9 cellular contexts compared by ENCODE assay signal in the genomic region with DNA sequence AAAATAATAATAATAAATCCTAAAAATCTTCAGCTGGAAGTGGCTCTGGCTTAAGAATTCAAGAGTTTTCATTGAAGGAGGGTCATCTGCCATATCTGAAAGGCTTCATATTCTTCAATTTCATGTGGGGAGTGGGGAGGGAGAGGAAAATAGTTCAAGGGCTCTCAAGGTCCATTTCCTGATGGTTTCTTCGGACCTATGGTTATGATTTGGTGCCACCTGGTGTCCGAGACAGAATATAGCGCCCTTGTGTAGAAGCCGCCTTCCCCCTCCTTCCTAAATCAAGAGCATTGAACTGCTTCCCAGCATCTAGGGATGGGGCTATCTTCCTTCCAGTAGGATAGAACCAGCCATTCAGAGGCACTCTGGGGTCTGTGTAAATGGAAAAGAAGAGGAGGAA. TPM values are rescaled to one million over a fixed set of nuclear protein-coding genes. Genes with fewer than 3 reads are reported as not detected.
DNase-seq lines count a peak whose midpoint lies in the region; ATAC-seq lines count a peak whose summit lies in the region.
"Had no signal": no experiment of that assay in that cellular context is flagged by ENCODE, and none has a peak within 500 bp of the region (broad histone marks: within the 10 kb centered on the region; RNA-seq: fewer than 3 reads in every experiment).

No MANE protein-coding gene starts in this region.

- no peaks in the 10 kb centered on the region for H3K9me3 ChIP-seq in NT2/D1 (ENCODE audit: insufficient read depth, low read length)

- no peaks in the 10 kb centered on the region for H3K27me3 ChIP-seq in NT2/D1 (ENCODE audit: insufficient read depth, insufficient read length)

- no peak overlapping the region for H3K9ac ChIP-seq in NT2/D1 (ENCODE audit: insufficient read length, low read depth)

- H3K4me3 ChIP-seq in NT2/D1 (ENCODE audit: insufficient read length, low read depth) = no peak overlapping the region

- DNase-seq in DMS53 treated with DMSO at 0.1 percent for 48 hours (lab: John Stamatoyannopoulos, UW; ENCODE audit: unreplicated experiment) (peak; percentile 38), HUDEP-2 (lab: John Stamatoyannopoulos, UW; ENCODE audit: unreplicated experiment in 76 of 76) (peak in 51 of 76 experiments; percentile 0 to 49 (median 8)), NT2/D1 (ENCODE audit: low read depth, low spot score) (peak; percentile 69), fibroblast of the conjunctiva (ENCODE audit: low read depth) (peak; percentile 60), occipital lobe (lab: John Stamatoyannopoulos, UW) (peak; percentile 6)
- DNase-seq in activated T-cell treated with anti-CD3 and anti-CD28 coated beads, Interleukin-2, amount 50 U/mL, for 48 hours = peak; percentile 53 to 55

- no peaks in the 10 kb centered on the region for H3K4me1 ChIP-seq in NT2/D1 (ENCODE audit: insufficient read depth, insufficient read length)

- no peaks in the 10 kb centered on the region for H3K36me3 ChIP-seq in NT2/D1 (ENCODE audit: insufficient read depth, insufficient read length, low read length)

- no peak for ATAC-seq in GM18511 (IDR thresholded peaks at IDR 0.05; ENCODE audit: unreplicated experiment)
- no peak for ATAC-seq in HG03378 (IDR thresholded peaks at IDR 0.05; ENCODE audit: unreplicated experiment)

RNA-seq across cellular contexts. Expression of a gene that starts 34.3 kb away (rescaled TPM):
- total RNA-seq in occipital lobe = 18.7 TPM

RNA-seq across cellular contexts. Expression of a gene that starts 44.1 kb away (rescaled TPM):
- not detected for total RNA-seq in occipital lobe
- total RNA-seq: activated CD8-positive, alpha-beta memory T cell treated with anti-CD3 and anti-CD28 coated beads for 36 hours had no signal

Comparison
In these comparisons a context has a peak if more than half of its experiments do, and no peak if none do; other contexts are left out.
1. DNase-seq: peak in every context shown above with its lines; median percentile 69 in NT2/D1; 60 in fibroblast of the conjunctiva; 54 in activated T-cell treated with anti-CD3 and anti-CD28 coated beads, Interleukin-2, amount 50 U/mL, for 48 hours; 38 in DMS53 treated with DMSO at 0.1 percent for 48 hours; 8 in HUDEP-2; 6 in occipital lobe.